ENCODE assay signal across 8 cellular contexts in genomic region chr12:119901670-119902069, GRCh38.
"Had no signal": no experiment of that assay in that cellular context is flagged by ENCODE, and none has a peak within 500 bp of the region (broad histone marks: within the 10 kb centered on the region; RNA-seq: fewer than 3 reads in every experiment).

No MANE protein-coding gene starts in this region.

- H3K4me3 ChIP-seq: ascending aorta, MG63, SK-N-MC had no signal

- H3K27me3 Mint-ChIP-seq: activated naive CD8-positive, alpha-beta T cell treated with anti-CD3 and anti-CD28 coated beads, Interleukin-2, amount 50 U/mL, for 24 hours had no signal

- H3K36me3 ChIP-seq: ascending aorta, MG63, WERI-Rb-1 had no signal

- H3K4me1 ChIP-seq: ascending aorta had no signal

- H3K27me3 ChIP-seq: ascending aorta, MG63 had no signal

- H3K36me3 Mint-ChIP-seq: activated naive CD4-positive, alpha-beta T cell treated with anti-CD3 and anti-CD28 coated beads, Interleukin-2, amount 50 U/mL, for 72 hours; brain had no signal

- H3K9me3 Mint-ChIP-seq: activated naive CD4-positive, alpha-beta T cell treated with anti-CD3 and anti-CD28 coated beads, Interleukin-2, amount 50 U/mL, for 72 hours; activated naive CD8-positive, alpha-beta T cell treated with anti-CD3 and anti-CD28 coated beads, Interleukin-2, amount 50 U/mL, for 24 hours; brain had no signal

- H3K27ac ChIP-seq: ascending aorta, SK-N-MC, WERI-Rb-1 had no signal

- H3K9me3 ChIP-seq: ascending aorta, MG63 had no signal

- H3K4me3 Mint-ChIP-seq: activated CD8-positive, alpha-beta T cell treated with anti-CD3 and anti-CD28 coated beads, Interleukin-2, amount 10 ng/mL, durations not matched to agents 7 days and 5 days; activated naive CD8-positive, alpha-beta T cell treated with anti-CD3 and anti-CD28 coated beads, Interleukin-2, amount 50 U/mL, for 24 hours; brain had no signal

- H3K27ac Mint-ChIP-seq: activated CD8-positive, alpha-beta T cell treated with anti-CD3 and anti-CD28 coated beads, Interleukin-2, amount 10 ng/mL, durations not matched to agents 7 days and 5 days; activated naive CD4-positive, alpha-beta T cell treated with anti-CD3 and anti-CD28 coated beads, Interleukin-2, amount 50 U/mL, for 72 hours; activated naive CD8-positive, alpha-beta T cell treated with anti-CD3 and anti-CD28 coated beads, Interleukin-2, amount 50 U/mL, for 24 hours had no signal
